ENCODE assay signal across 19 cellular contexts in the genomic region with DNA sequence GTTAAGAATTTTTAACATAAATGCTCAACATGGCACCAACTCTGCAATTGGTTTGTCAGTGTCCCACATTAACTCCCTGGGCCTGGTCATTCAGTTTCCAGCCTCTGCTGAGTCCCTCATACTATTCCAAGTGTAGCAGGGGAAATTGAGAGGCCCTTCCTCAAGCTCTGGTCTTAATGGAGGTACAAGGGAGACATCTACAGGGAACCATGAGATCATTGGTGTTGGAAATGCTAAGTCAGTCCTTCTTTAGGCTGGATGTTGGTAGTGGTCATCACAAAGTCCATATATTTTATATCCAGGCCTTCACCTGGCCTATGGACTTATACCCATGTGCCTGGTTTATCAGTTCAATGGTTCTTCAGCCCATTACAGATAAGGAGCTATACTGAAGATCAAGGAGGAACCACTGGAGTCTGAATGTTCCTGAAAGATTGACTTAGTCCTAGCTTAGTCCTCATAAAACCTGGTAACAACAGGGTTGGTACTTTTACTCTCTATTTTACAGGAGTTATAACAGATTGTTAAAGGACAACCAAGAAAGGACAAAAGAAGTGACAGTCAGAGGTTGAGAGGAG.
DNase-seq lines count a peak whose midpoint lies in the region; ATAC-seq and TF ChIP-seq lines count a peak whose summit lies in the region.
"Had no signal": no experiment of that assay in that cellular context is flagged by ENCODE, and none has a peak within 500 bp of the region (broad histone marks: within the 10 kb centered on the region; RNA-seq: fewer than 3 reads in every experiment).

No MANE protein-coding gene starts in this region.

- TF ChIP-seq CTCF in HEK293 (tag by site-specific recombination; IDR thresholded peaks at IDR 0.05) (no peak), Panc1 (IDR thresholded peaks at IDR 0.05) (no peak), fibroblast of mammary gland (conservative IDR thresholded peaks at IDR 0.05; ENCODE audit: control insufficient read depth, insufficient read depth, low read depth, low read length) (no peak)

- H3K36me3 ChIP-seq in HEK293 (ENCODE audit: control insufficient read depth in 2 of 2, insufficient read depth in 1 of 2, low read length in 2 of 2) (peaks cover 0 to 3% of the 10 kb centered on the region in 2 experiments; a peak in 2 of 3 replicates), Panc1 (ENCODE audit: control insufficient read depth, insufficient read depth, low read length) (no peaks in the 10 kb centered on the region)
- H3K36me3 ChIP-seq: brain microvascular endothelial cell had no signal

- DNase-seq in Panc1 (ENCODE audit: low read depth, low spot score) (no peak), fibroblast of mammary gland (ENCODE audit: low read depth) (peak; percentile 20), renal cortical epithelial cell (ENCODE audit: low read depth) (peak; percentile 28)
- DNase-seq in central memory CD4-positive, alpha-beta T cell: no peak
- DNase-seq in stimulated activated naive CD4-positive, alpha-beta T cell (lab: John Stamatoyannopoulos, UW): no peak
- DNase-seq: activated CD8-positive, alpha-beta memory T cell treated with anti-CD3 and anti-CD28 coated beads for 24 hours; activated naive CD8-positive, alpha-beta T cell treated with anti-CD3 and anti-CD28 coated beads, Interleukin-2, amount 50 U/mL, for 24 hours; brain microvascular endothelial cell; MG63; natural killer cell; NCI-H1694 treated with DMSO at 0.1 percent for 48 hours; NCI-H446 treated with DMSO at 0.1 percent for 48 hours; stimulated activated CD8-positive, alpha-beta memory T cell treated with anti-CD3 and anti-CD28 coated beads, Interleukin-4, amount 100 ng/mL, for 48 hours had no signal

- no peaks in the 10 kb centered on the region for H3K27me3 ChIP-seq in Panc1 (ENCODE audit: control insufficient read depth, insufficient read depth, low read length)
- H3K27me3 ChIP-seq: brain microvascular endothelial cell, MG63 had no signal

- POLR2A ChIA-PET in HEK293 (lab: Yijun Ruan, JAX): no interaction called here
- POLR2A ChIA-PET in Panc1 (lab: Charles Lee): interaction anchor here (0.5 kb wide), 1 partner anchor 152 kb away, joined by 5 read pairs; no protein-coding TSS in a partner anchor

- CTCF ChIA-PET in HEK293 (lab: Yijun Ruan, JAX) (interaction anchor here (0.6 kb wide), 1 partner anchor 11 kb away, joined by 3 read pairs; no protein-coding TSS in a partner anchor), Panc1 (lab: Charles Lee) (no interaction called here)

- H3K4me1 ChIP-seq in HEK293 (ENCODE audit: control insufficient read depth, insufficient read depth, low read length): no peaks in the 10 kb centered on the region
- no peaks in the 10 kb centered on the region for H3K4me1 ChIP-seq in Panc1 (ENCODE audit: control insufficient read depth, insufficient read depth, low read length)

- H3K27ac ChIP-seq in HEK293 (ENCODE audit: extremely low read depth, low read depth, low read length): no peak overlapping the region
- 0 out of 2 replicates have a peak overlapping the region, but pooled peaks have one; percentile 10 for H3K27ac ChIP-seq in Panc1 (ENCODE audit: low read length)
- H3K27ac ChIP-seq: brain microvascular endothelial cell had no signal

- in situ Hi-C loops in Panc1 (cut with HindIII; ENCODE audit: low pct_unique_long_range_greater_than_20kb, low sequenced_read_pairs): no loop called here

- H3K9me3 ChIP-seq in HEK293 (ENCODE audit: control insufficient read depth, insufficient read depth, low read depth, low read length): no peaks in the 10 kb centered on the region
- H3K9me3 ChIP-seq in Panc1 (ENCODE audit: control insufficient read depth, insufficient read depth, low read depth, low read length): no peaks in the 10 kb centered on the region
- H3K9me3 ChIP-seq: MG63 had no signal

- intact Hi-C loops in Panc1 (cut with micrococcal nuclease; ENCODE audit: unreplicated experiment): no loop called here

- ATAC-seq in Panc1 (peak; percentile 58; the same call in 1 of the 2 replicates), HG03095 (IDR thresholded peaks at IDR 0.05; ENCODE audit: unreplicated experiment) (no peak)
- ATAC-seq: activated CD4-positive, CD25-positive, alpha-beta regulatory T cell treated with anti-CD3 and anti-CD28 coated beads, Interleukin-2, amount 50 U/mL, for 24 hours; activated naive CD8-positive, alpha-beta T cell treated with anti-CD3 and anti-CD28 coated beads, Interleukin-2, amount 50 U/mL, for 24 hours; activated T-helper 17 cell treated with anti-CD3 and anti-CD28 coated beads, Interleukin-2, amount 50 U/mL, for 72 hours; natural killer cell; Right ventricle myocardium inferior had no signal

- H3K4me3 ChIP-seq in HEK293 (ENCODE audit: low read depth, low read length) (no peak overlapping the region), Panc1 (ENCODE audit: low read depth in 2 of 2, low read length in 2 of 2) (no peak overlapping the region), fibroblast of mammary gland (ENCODE audit: control insufficient read depth, low read depth, low read length) (no peak overlapping the region)
- H3K4me3 ChIP-seq: MG63, skin epidermis had no signal

- no TSS peak for BruUV-seq in Panc1 (replicated peaks; lab: Mats Ljungman, UMichigan)

TF ChIP-seq in HEK293, 187 proteins besides CTCF, POLR2A, EP300 and RAD21:
- TF ChIP-seq ZNF654 (tag by site-specific recombination; IDR thresholded peaks at IDR 0.05; ENCODE audit: low read depth): peak; percentile 21; the same call in 1 of the 2 replicates
- no peak for TF ChIP-seq ZBTB21 (tag by site-specific recombination; IDR thresholded peaks at IDR 0.05)

Comparison
In these comparisons a context has a peak if more than half of its experiments do, and no peak if none do; other contexts are left out.
1. DNase-seq: peak in fibroblast of mammary gland (single experiment) and renal cortical epithelial cell (single experiment); none in Panc1 (single experiment), central memory CD4-positive, alpha-beta T cell (single experiment) and stimulated activated naive CD4-positive, alpha-beta T cell (0 of 6).